8 cellular contexts compared by ENCODE assay signal in genomic region chr2:73285162-73285739, GRCh38. TPM values are rescaled to one million over a fixed set of nuclear protein-coding genes. Genes with fewer than 3 reads are reported as not detected.
A peak's percentile ranks its signal among the peaks of the same experiment; 100 is the strongest.
DNase-seq lines count a peak whose midpoint lies in the region; ATAC-seq and TF ChIP-seq lines count a peak whose summit lies in the region.

No MANE protein-coding gene starts in this region.

- H3K4me1 ChIP-seq in GM23338 (ENCODE audit: insufficient read depth): peaks cover 9% of the 10 kb centered on the region
- peaks cover 8% of the 10 kb centered on the region for H3K4me1 ChIP-seq in lower lobe of right lung

- H3K4me2 ChIP-seq in GM23338: peak overlapping the region; percentile 92

- no peaks in the 10 kb centered on the region for H3K9me2 ChIP-seq in GM23338 (ENCODE audit: insufficient read depth)

- DNase-seq in NK-92 treated with Interleukin-12 subunit alpha and Interleukin-12 subunit beta, amount 100 ng/mL, for 24 hours (lab: John Stamatoyannopoulos, UW): peak; percentile 61
- DNase-seq in NK-92 (lab: John Stamatoyannopoulos, UW; ENCODE audit: unreplicated experiment) (no peak), GM23338 (ENCODE audit: low spot score) (no peak), Kasumi-1 (lab: John Stamatoyannopoulos, UW) (peak; percentile 93 to 94), lower lobe of right lung (no peak), DMS153 treated with DMSO at 0.1 percent for 48 hours (lab: John Stamatoyannopoulos, UW; ENCODE audit: unreplicated experiment) (no peak), cortex of kidney (lab: John Stamatoyannopoulos, UW) (no peak)
- DNase-seq in activated naive CD4-positive, alpha-beta T cell treated with anti-CD3 and anti-CD28 coated beads, Interleukin-2, amount 50 U/mL, for 72 hours (ENCODE audit: low spot score in 2 of 2): peak in 1 of 2 donors; percentile 24

- peak overlapping the region; percentile 84 for H3K4me3 ChIP-seq in GM23338
- H3K4me3 ChIP-seq in lower lobe of right lung: peak overlapping the region; percentile 69

- intact Hi-C loops in lower lobe of right lung (cut with DNase I): no loop called here

- H3K4me3 Mint-ChIP-seq in GM23338: peak overlapping the region; percentile 67

- peaks cover 33% of the 10 kb centered on the region for H3K79me2 ChIP-seq in GM23338 (replicated peaks; ENCODE audit: insufficient read depth)

- H3K9me3 ChIP-seq in lower lobe of right lung: no peaks in the 10 kb centered on the region

- peaks cover 23% of the 10 kb centered on the region for H3K4me1 Mint-ChIP-seq in GM23338

- H3K27me3 ChIP-seq in GM23338 (ENCODE audit: insufficient read depth) (peaks cover 55% of the 10 kb centered on the region), lower lobe of right lung (ENCODE audit: low read depth) (peaks cover 50% of the 10 kb centered on the region)

- H2AFZ ChIP-seq in GM23338: peak overlapping the region; percentile 97

- H3K27me3 Mint-ChIP-seq in GM23338 (ENCODE audit: insufficient read depth, low read depth, poor library complexity): peaks cover 29% of the 10 kb centered on the region

- H3K27ac ChIP-seq in GM23338 (ENCODE audit: low read depth) (peak overlapping the region; percentile 39; the same call in 1 of the 2 replicates), lower lobe of right lung (peak overlapping the region; percentile 34)

- H3K36me3 ChIP-seq in GM23338 (ENCODE audit: insufficient read depth) (no peaks in the 10 kb centered on the region), lower lobe of right lung (no peaks in the 10 kb centered on the region)

- no peaks in the 10 kb centered on the region for H3K36me3 Mint-ChIP-seq in GM23338 (ENCODE audit: low read depth)
- H3K36me3 Mint-ChIP-seq in activated naive CD4-positive, alpha-beta T cell treated with anti-CD3 and anti-CD28 coated beads, Interleukin-2, amount 50 U/mL, for 72 hours: peaks cover 0 to 6% of the 10 kb centered on the region in 2 donors

- no peaks in the 10 kb centered on the region; the same call in 2 of the 3 replicates for H3K9me3 Mint-ChIP-seq in GM23338
- no peaks in the 10 kb centered on the region for H3K9me3 Mint-ChIP-seq in activated naive CD4-positive, alpha-beta T cell treated with anti-CD3 and anti-CD28 coated beads, Interleukin-2, amount 50 U/mL, for 72 hours

- no peak for TF ChIP-seq CTCF in GM23338 (conservative IDR thresholded peaks at IDR 0.05; ENCODE audit: low read depth in 2 of 2)
- TF ChIP-seq CTCF in lower lobe of right lung (IDR thresholded peaks at IDR 0.05): no peak

- peaks cover 17% of the 10 kb centered on the region for H4K20me1 ChIP-seq in GM23338 (replicated peaks; ENCODE audit: insufficient read depth)

- no peak overlapping the region for H3K27ac Mint-ChIP-seq in GM23338
- no peak overlapping the region for H3K27ac Mint-ChIP-seq in activated naive CD4-positive, alpha-beta T cell treated with anti-CD3 and anti-CD28 coated beads, Interleukin-2, amount 50 U/mL, for 72 hours

- H3F3A ChIP-seq in GM23338 (replicated peaks; ENCODE audit: low read depth): peaks cover 6% of the 10 kb centered on the region; the same call in 1 of the 2 replicates

- ATAC-seq in GM23338 (peak; percentile 3), lower lobe of right lung (peak; percentile 74 to 88)
- ATAC-seq in activated naive CD4-positive, alpha-beta T cell treated with anti-CD3 and anti-CD28 coated beads, Interleukin-2, amount 50 U/mL, for 72 hours: peak; percentile 9 to 26

TF ChIP-seq in GM23338, 12 proteins besides CTCF, POLR2A, EP300 and RAD21 (continues in another document):
- no peak for TF ChIP-seq JUNB (IDR thresholded peaks at IDR 0.05; ENCODE audit: unreplicated experiment)
- TF ChIP-seq CREB1 (CRISPR knock-in tag; IDR thresholded peaks at IDR 0.05; ENCODE audit: low read depth): no peak
- no peak for TF ChIP-seq ETS1 (IDR thresholded peaks at IDR 0.05)
- no peak for TF ChIP-seq POLR2AphosphoS5 (IDR thresholded peaks at IDR 0.05; ENCODE audit: low read depth)
- TF ChIP-seq ZNF114 (CRISPR knock-in tag; IDR thresholded peaks at IDR 0.05): no peak
- TF ChIP-seq ZNF331 (CRISPR knock-in tag; IDR thresholded peaks at IDR 0.05; ENCODE audit: low read depth): no peak
- TF ChIP-seq, protein P1, sequence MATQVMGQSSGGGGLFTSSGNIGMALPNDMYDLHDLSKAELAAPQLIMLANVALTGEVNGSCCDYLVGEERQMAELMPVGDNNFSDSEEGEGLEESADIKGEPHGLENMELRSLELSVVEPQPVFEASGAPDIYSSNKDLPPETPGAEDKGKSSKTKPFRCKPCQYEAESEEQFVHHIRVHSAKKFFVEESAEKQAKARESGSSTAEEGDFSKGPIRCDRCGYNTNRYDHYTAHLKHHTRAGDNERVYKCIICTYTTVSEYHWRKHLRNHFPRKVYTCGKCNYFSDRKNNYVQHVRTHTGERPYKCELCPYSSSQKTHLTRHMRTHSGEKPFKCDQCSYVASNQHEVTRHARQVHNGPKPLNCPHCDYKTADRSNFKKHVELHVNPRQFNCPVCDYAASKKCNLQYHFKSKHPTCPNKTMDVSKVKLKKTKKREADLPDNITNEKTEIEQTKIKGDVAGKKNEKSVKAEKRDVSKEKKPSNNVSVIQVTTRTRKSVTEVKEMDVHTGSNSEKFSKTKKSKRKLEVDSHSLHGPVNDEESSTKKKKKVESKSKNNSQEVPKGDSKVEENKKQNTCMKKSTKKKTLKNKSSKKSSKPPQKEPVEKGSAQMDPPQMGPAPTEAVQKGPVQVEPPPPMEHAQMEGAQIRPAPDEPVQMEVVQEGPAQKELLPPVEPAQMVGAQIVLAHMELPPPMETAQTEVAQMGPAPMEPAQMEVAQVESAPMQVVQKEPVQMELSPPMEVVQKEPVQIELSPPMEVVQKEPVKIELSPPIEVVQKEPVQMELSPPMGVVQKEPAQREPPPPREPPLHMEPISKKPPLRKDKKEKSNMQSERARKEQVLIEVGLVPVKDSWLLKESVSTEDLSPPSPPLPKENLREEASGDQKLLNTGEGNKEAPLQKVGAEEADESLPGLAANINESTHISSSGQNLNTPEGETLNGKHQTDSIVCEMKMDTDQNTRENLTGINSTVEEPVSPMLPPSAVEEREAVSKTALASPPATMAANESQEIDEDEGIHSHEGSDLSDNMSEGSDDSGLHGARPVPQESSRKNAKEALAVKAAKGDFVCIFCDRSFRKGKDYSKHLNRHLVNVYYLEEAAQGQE (IDR thresholded peaks at IDR 0.05; ENCODE audit: unreplicated experiment): no peak
- no peak for TF ChIP-seq STAT1 (IDR thresholded peaks at IDR 0.05; ENCODE audit: unreplicated experiment)

RNA-seq across cellular contexts. Expression of gene FBXO41, which starts 1.0 kb away (rescaled TPM):
- 13.8 and 16.5 TPM in 2 replicates for total RNA-seq in GM23338 (2014; rRNA removed; shearing (Covaris generic))
- polyA plus RNA-seq in GM23338 (2016; fragmentation: Nextera tagmentation; extraction: Ambion mirVana): 3.1 and 3.5 TPM in 2 replicates
- total RNA-seq in activated naive CD4-positive, alpha-beta T cell treated with anti-CD3 and anti-CD28 coated beads, Interleukin-2, amount 50 U/mL, for 72 hours: 10 to 100 TPM; 16.0 to 41.5 TPM
- total RNA-seq in lower lobe of right lung: 2.9 TPM

RNA-seq across cellular contexts. Expression of gene EGR4, which starts 8.1 kb away (rescaled TPM):
- not detected in 2 replicates for total RNA-seq in GM23338 (2014; rRNA removed; shearing (Covaris generic))
- polyA plus RNA-seq in GM23338 (2016; fragmentation: Nextera tagmentation; extraction: Ambion mirVana): 0.23 TPM in 1 of 2 replicates, not detected in the other
- under 1 TPM in 1 of 2 donors, not detected in 1; 0.33 TPM for total RNA-seq in activated naive CD4-positive, alpha-beta T cell treated with anti-CD3 and anti-CD28 coated beads, Interleukin-2, amount 50 U/mL, for 72 hours
- not detected for total RNA-seq in lower lobe of right lung

RNA-seq across cellular contexts. Expression of gene CCT7, which starts 51.1 kb away (rescaled TPM):
- 516 and 642 TPM in 2 replicates for total RNA-seq in GM23338 (2014; rRNA removed; shearing (Covaris generic))
- polyA plus RNA-seq in GM23338 (2016; fragmentation: Nextera tagmentation; extraction: Ambion mirVana): 269 and 287 TPM in 2 replicates
- total RNA-seq in activated naive CD4-positive, alpha-beta T cell treated with anti-CD3 and anti-CD28 coated beads, Interleukin-2, amount 50 U/mL, for 72 hours: 100 to 1,000 TPM; 417 to 503 TPM
- total RNA-seq in lower lobe of right lung: 151 TPM

RNA-seq across cellular contexts. Expression of gene PRADC1, which starts 52.2 kb away (rescaled TPM):
- total RNA-seq in GM23338 (2014; rRNA removed; shearing (Covaris generic)): 6.5 and 8.6 TPM in 2 replicates
- 6.8 and 8.3 TPM in 2 replicates for polyA plus RNA-seq in GM23338 (2016; fragmentation: Nextera tagmentation; extraction: Ambion mirVana)
- total RNA-seq in activated naive CD4-positive, alpha-beta T cell treated with anti-CD3 and anti-CD28 coated beads, Interleukin-2, amount 50 U/mL, for 72 hours: 10 to 100 TPM; 11.5 to 24.7 TPM
- 14.8 TPM for total RNA-seq in lower lobe of right lung

Comparison
In these comparisons a context has a peak if more than half of its experiments do, and no peak if none do; other contexts are left out.
1. DNase-seq: peak in NK-92 treated with Interleukin-12 subunit alpha and Interleukin-12 subunit beta, amount 100 ng/mL, for 24 hours (single experiment) and Kasumi-1 (2 of 2); none in NK-92 (single experiment), GM23338 (single experiment), lower lobe of right lung (single experiment), DMS153 treated with DMSO at 0.1 percent for 48 hours (single experiment) and cortex of kidney (single experiment).
2. ATAC-seq: peak in every context shown above with its lines; median percentile 81 in lower lobe of right lung; 18 in activated naive CD4-positive, alpha-beta T cell treated with anti-CD3 and anti-CD28 coated beads, Interleukin-2, amount 50 U/mL, for 72 hours; 3 in GM23338.